ENCODE assay signal across 17 cellular contexts in genomic region chr4:991451-992296, GRCh38. TPM values are rescaled to one million over a fixed set of nuclear protein-coding genes. Genes with fewer than 3 reads are reported as not detected.
A peak's percentile ranks its signal among the peaks of the same experiment; 100 is the strongest.
DNase-seq lines count a peak whose midpoint lies in the region; TF ChIP-seq lines count a peak whose summit lies in the region.
"Had no signal": no experiment of that assay in that cellular context is flagged by ENCODE, and none has a peak within 500 bp of the region (broad histone marks: within the 10 kb centered on the region; RNA-seq: fewer than 3 reads in every experiment).

No MANE protein-coding gene starts in this region.

- peaks cover 19 to 44% of the 10 kb centered on the region in 2 experiments for H3K36me3 ChIP-seq in mesenchymal stem cell (ENCODE audit: control insufficient read depth in 1 of 2, insufficient read depth in 2 of 2, low read depth in 1 of 2, low read length in 2 of 2)
- H3K36me3 ChIP-seq in ascending aorta: peaks cover 11 to 19% of the 10 kb centered on the region in 2 donors

- H2AK5ac ChIP-seq in mesenchymal stem cell (ENCODE audit: low read length, severe bottlenecking): no peak overlapping the region

- H3K4me2 ChIP-seq in mesenchymal stem cell (ENCODE audit: low read length, poor library complexity, severe bottlenecking): no peak overlapping the region

- H3K27ac ChIP-seq in 22Rv1 (peak overlapping the region; percentile 99), RWPE1 (0 out of 2 replicates have a peak overlapping the region, but pooled peaks have one; percentile 39), mesenchymal stem cell (ENCODE audit: low read length, poor library complexity, severe bottlenecking) (no peak overlapping the region), ascending aorta (no peak overlapping the region)
- H3K27ac ChIP-seq: brain microvascular endothelial cell had no signal

- no peak overlapping the region for H4K8ac ChIP-seq in mesenchymal stem cell (ENCODE audit: low read length)

- intact Hi-C loops in ascending aorta (cut with DNase I): no loop called here

- no peak overlapping the region for H3K4ac ChIP-seq in mesenchymal stem cell (ENCODE audit: low read depth in 1 of 2, low read length in 2 of 2)

- H3K27me3 ChIP-seq in mesenchymal stem cell (ENCODE audit: control insufficient read depth in 1 of 2, insufficient read depth in 1 of 2, low read length in 2 of 2) (peaks cover 8 to 13% of the 10 kb centered on the region in 2 experiments), ascending aorta (peaks cover 2% of the 10 kb centered on the region)
- H3K27me3 ChIP-seq: dorsolateral prefrontal cortex had no signal

- POLR2A ChIA-PET in RWPE1 (lab: Yijun Ruan, JAX; ENCODE audit: low non-redundant PET): no interaction called here

- no peak for DNase-seq in RWPE1 (ENCODE audit: low spot score)
- DNase-seq in mesenchymal stem cell: no peak
- no peak for DNase-seq in ascending aorta (ENCODE audit: low spot score in 2 of 2)
- DNase-seq in NCI-H69 (lab: John Stamatoyannopoulos, UW): no peak
- DNase-seq in stimulated activated CD4-positive, alpha-beta T cell treated with anti-CD3 and anti-CD28 coated beads, Interleukin-2, amount 100 ng/mL, for 48 hours: no peak
- DNase-seq: activated T-cell treated with anti-CD3 and anti-CD28 coated beads for 4 hours; brain microvascular endothelial cell; dorsolateral prefrontal cortex; GDM1; GOT3; Karpas-422; naive B cell; NCI-H1417 treated with DMSO at 0.1 percent for 48 hours; NK-92 treated with Interleukin-12 subunit alpha and Interleukin-12 subunit beta, amount 100 ng/mL, for 24 hours; stimulated activated CD4-positive, alpha-beta T cell treated with anti-CD3 and anti-CD28 coated beads, Interleukin-12 subunit alpha, Interleukin-12 subunit beta, amount 100 ng/mL, for 4 hours; stimulated activated naive CD8-positive, alpha-beta T cell treated with anti-CD3 and anti-CD28 coated beads, Interleukin-15, Interleukin-2, amounts not matched to agents 100 U/mL and 50 U/mL, for 24 hours had no signal

- H2BK5ac ChIP-seq in mesenchymal stem cell (ENCODE audit: low read depth, low read length, poor library complexity, severe bottlenecking): no peak overlapping the region

- H2BK120ac ChIP-seq in mesenchymal stem cell (ENCODE audit: low read depth, low read length): no peak overlapping the region

- 96% methylated on average over 50 of the region's 50 CpGs for WGBS in mesenchymal stem cell

- no peak overlapping the region for H3K4me3 ChIP-seq in mesenchymal stem cell (ENCODE audit: insufficient read depth in 1 of 2, low read depth in 1 of 2, low read length in 2 of 2)
- H3K4me3 ChIP-seq in ascending aorta: no peak overlapping the region
- H3K4me3 ChIP-seq: dorsolateral prefrontal cortex had no signal

- H2BK12ac ChIP-seq in mesenchymal stem cell (ENCODE audit: low read length in 2 of 2): no peak overlapping the region

- no peak overlapping the region for H3K9ac ChIP-seq in mesenchymal stem cell (ENCODE audit: low read length)

- no peaks in the 10 kb centered on the region for H3K9me3 ChIP-seq in mesenchymal stem cell (ENCODE audit: control insufficient read depth, low read length)
- no peaks in the 10 kb centered on the region for H3K9me3 ChIP-seq in ascending aorta

- H3K14ac ChIP-seq in mesenchymal stem cell (ENCODE audit: low read length in 2 of 2): no peak overlapping the region

- CTCF ChIA-PET in RWPE1 (lab: Yijun Ruan, JAX): no interaction called here

- no peak overlapping the region for H3K23ac ChIP-seq in mesenchymal stem cell (ENCODE audit: low read length in 2 of 2)

- H2AFZ ChIP-seq in mesenchymal stem cell (ENCODE audit: low read depth, low read length): no peak overlapping the region

- no peak overlapping the region for H2BK15ac ChIP-seq in mesenchymal stem cell (ENCODE audit: low read depth, poor library complexity, severe bottlenecking)

- TF ChIP-seq CTCF in 22Rv1 (IDR thresholded peaks at IDR 0.05): no peak
- TF ChIP-seq CTCF in RWPE1 (conservative IDR thresholded peaks at IDR 0.05; ENCODE audit: low read depth): no peak
- no peak for TF ChIP-seq CTCF in ascending aorta (IDR thresholded peaks at IDR 0.05)

- H3K4me1 ChIP-seq in mesenchymal stem cell (ENCODE audit: control insufficient read depth, insufficient read depth, low read depth, low read length) (peaks cover 35% of the 10 kb centered on the region), ascending aorta (peaks cover 4 to 6% of the 10 kb centered on the region in 2 donors)

- peak overlapping the region; percentile 25 for H4K91ac ChIP-seq in mesenchymal stem cell (ENCODE audit: low read length)

- peaks cover 23% of the 10 kb centered on the region for H3K79me1 ChIP-seq in mesenchymal stem cell (replicated peaks; ENCODE audit: low read length, poor library complexity, severe bottlenecking)

- H3K18ac ChIP-seq in mesenchymal stem cell (ENCODE audit: low read depth in 1 of 2, low read length in 2 of 2): no peak overlapping the region

RNA-seq across cellular contexts. Expression of gene SLC26A1, which starts 1.5 kb away (rescaled TPM):
- 0.15 TPM for polyA plus RNA-seq in mesenchymal stem cell (2013, experiment 1 of 2)
- 0.26 TPM for polyA plus RNA-seq in mesenchymal stem cell (2013, experiment 2 of 2)
- not detected for total RNA-seq in ascending aorta

RNA-seq across cellular contexts. Expression of gene IDUA, which starts 4.8 kb away (rescaled TPM):
- polyA plus RNA-seq in mesenchymal stem cell (2013, experiment 1 of 2): 14.5 TPM
- polyA plus RNA-seq in mesenchymal stem cell (2013, experiment 2 of 2): 13.8 TPM
- 118 TPM for total RNA-seq in ascending aorta

RNA-seq across cellular contexts. Expression of gene DGKQ, which starts 18.3 kb away (rescaled TPM):
- 5.2 TPM for polyA plus RNA-seq in mesenchymal stem cell (2013, experiment 1 of 2)
- 5.1 TPM for polyA plus RNA-seq in mesenchymal stem cell (2013, experiment 2 of 2)
- total RNA-seq in ascending aorta: 20.1 TPM

RNA-seq across cellular contexts. Expression of gene FGFRL1, which starts 19.8 kb away (rescaled TPM):
- polyA plus RNA-seq in mesenchymal stem cell (2013, experiment 1 of 2): 23.4 TPM
- polyA plus RNA-seq in mesenchymal stem cell (2013, experiment 2 of 2): 23.1 TPM
- 79.1 TPM for total RNA-seq in ascending aorta

RNA-seq across cellular contexts. Expression of gene TMEM175, which starts 59.4 kb away (rescaled TPM):
- polyA plus RNA-seq in mesenchymal stem cell (2013, experiment 1 of 2): 20.5 TPM
- 23.0 TPM for polyA plus RNA-seq in mesenchymal stem cell (2013, experiment 2 of 2)
- 41.2 TPM for total RNA-seq in ascending aorta

Comparison
In these comparisons a context has a peak if more than half of its experiments do, and no peak if none do; other contexts are left out.
1. H3K27ac ChIP-seq: peak in 22Rv1 (single experiment) and RWPE1 (single experiment); none in mesenchymal stem cell (single experiment) and ascending aorta (0 of 2).